Comparison of ENCODE assay signal across 8 cellular contexts in the genomic region with DNA sequence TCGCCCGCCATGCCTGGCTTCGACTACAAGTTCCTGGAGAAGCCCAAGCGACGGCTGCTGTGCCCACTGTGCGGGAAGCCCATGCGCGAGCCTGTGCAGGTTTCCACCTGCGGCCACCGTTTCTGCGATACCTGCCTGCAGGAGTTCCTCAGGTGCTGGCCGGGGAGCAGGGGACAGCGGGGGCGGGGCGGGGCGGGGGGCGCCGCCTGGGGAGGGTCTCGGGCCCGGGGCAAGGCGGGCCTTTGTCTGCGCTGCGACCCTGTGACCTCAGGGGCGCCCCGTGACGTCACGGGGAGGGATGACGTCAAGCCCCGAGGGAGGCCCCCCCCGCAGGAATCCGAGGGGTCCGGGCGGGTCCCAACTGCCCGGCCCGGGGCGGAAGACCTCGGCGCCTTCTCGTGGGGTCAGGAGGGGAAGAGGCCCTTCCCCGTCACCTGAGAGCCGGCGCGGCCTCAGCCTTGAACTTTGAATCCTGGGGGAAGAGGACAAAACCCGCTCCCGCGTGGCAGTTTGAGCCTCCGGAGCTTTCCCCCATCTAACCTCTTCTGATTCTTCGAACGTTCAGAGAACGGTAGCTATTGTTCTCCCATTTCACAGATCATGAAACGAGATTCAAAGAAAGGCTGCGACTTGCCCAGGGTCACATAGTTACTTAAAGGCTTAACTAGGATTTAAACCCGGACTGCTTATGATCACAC. TPM values are rescaled to one million over a fixed set of nuclear protein-coding genes. Genes with fewer than 3 reads are reported as not detected.
DNase-seq lines count a peak whose midpoint lies in the region; ATAC-seq and TF ChIP-seq lines count a peak whose summit lies in the region.

No MANE protein-coding gene starts in this region.

- TF ChIP-seq CTCF in GM10248 (IDR thresholded peaks at IDR 0.05; ENCODE audit: control extremely low read depth, extremely low read depth, low read depth, missing control alignments) (no peak), osteocyte (IDR thresholded peaks at IDR 0.05) (no peak)

- ATAC-seq in HG02840 (IDR thresholded peaks at IDR 0.05; ENCODE audit: low FRiP score, unreplicated experiment): peak; percentile 27

- no peaks in the 10 kb centered on the region for H3K27me3 Mint-ChIP-seq in osteocyte (ENCODE audit: unreplicated experiment)

- POLR2A ChIA-PET in GM10248 (lab: Yijun Ruan, JAX): interaction anchor here (0.6 to 7.2 kb wide), 9 partner anchors 9 to 163 kb away, joined by 3 to 64 read pairs (median 7); a partner anchor contains a TSS

- H3K36me3 Mint-ChIP-seq in osteocyte (ENCODE audit: unreplicated experiment): peaks cover 9% of the 10 kb centered on the region

- CTCF ChIA-PET in GM10248 (lab: Yijun Ruan, JAX): interaction anchor here (1.1 to 16.2 kb wide), 5 partner anchors 8 to 158 kb away, joined by 3 to 472 read pairs (median 5); a partner anchor contains a TSS

- H3K27ac Mint-ChIP-seq in osteocyte (ENCODE audit: unreplicated experiment): peak overlapping the region; percentile 89

- H3K9me3 Mint-ChIP-seq in osteocyte (ENCODE audit: unreplicated experiment): no peaks in the 10 kb centered on the region

- peak overlapping the region; percentile 89 for H3K4me3 Mint-ChIP-seq in osteocyte (ENCODE audit: unreplicated experiment)

- DNase-seq in GM10248 (ENCODE audit: extremely low spot score) (peak; percentile 75), activated gamma-delta T cell treated with Interleukin-2 at 50 U/mL for 16 hours (peak; percentile 51), germinal center (ENCODE audit: low spot score) (peak; percentile 49), osteocyte (ENCODE audit: extremely low spot score, unreplicated experiment) (peak; percentile 86), COR-L47 (lab: John Stamatoyannopoulos, UW) (no peak), HPDE6-E6E7 (ENCODE audit: extremely low spot score) (no peak)

- peaks cover 39% of the 10 kb centered on the region for H3K4me1 Mint-ChIP-seq in osteocyte (ENCODE audit: unreplicated experiment)

TF ChIP-seq in PFSK-1, 5 proteins besides CTCF, POLR2A, EP300 and RAD21:
- TF ChIP-seq FOXP2 (optimal IDR thresholded peaks at IDR 0.05; ENCODE audit: borderline replicate concordance, extremely low read depth, extremely low read length, insufficient read depth) (peak; percentile 12), TAF1 (IDR thresholded peaks at IDR 0.05; ENCODE audit: borderline replicate concordance, insufficient read depth, low read length) (no peak), POLR2AphosphoS5 (IDR thresholded peaks at IDR 0.05; ENCODE audit: low read depth, low read length) (no peak)

RNA-seq across cellular contexts. Expression of a gene that starts 0.4 kb away (rescaled TPM):
- 138 TPM for polyA plus RNA-seq in PFSK-1 (2012; ENCODE audit: insufficient read length, low read depth)
- 76.1 and 95.5 TPM in 2 replicates for total RNA-seq in osteocyte

RNA-seq across cellular contexts. Expression of a gene that starts 15.7 kb away (rescaled TPM):
- 2.7 TPM for polyA plus RNA-seq in PFSK-1 (2012; ENCODE audit: insufficient read length, low read depth)
- total RNA-seq in osteocyte: 8.5 and 9.9 TPM in 2 replicates

RNA-seq across cellular contexts. Expression of a gene that starts 18.2 kb away (rescaled TPM):
- polyA plus RNA-seq in PFSK-1 (2012; ENCODE audit: insufficient read length, low read depth): 17.2 TPM
- 3.8 and 5.8 TPM in 2 replicates for total RNA-seq in osteocyte

RNA-seq across cellular contexts. Expression of a gene that starts 24.5 kb away (rescaled TPM):
- polyA plus RNA-seq in PFSK-1 (2012; ENCODE audit: insufficient read length, low read depth): 1,809 TPM
- 1,390 and 1,395 TPM in 2 replicates for total RNA-seq in osteocyte

RNA-seq across cellular contexts. Expression of a gene that starts 26.6 kb away (rescaled TPM):
- not detected for polyA plus RNA-seq in PFSK-1 (2012; ENCODE audit: insufficient read length, low read depth)
- 153 TPM in 2 replicates for total RNA-seq in osteocyte

Comparison
In these comparisons a context has a peak if more than half of its experiments do, and no peak if none do; other contexts are left out.
1. DNase-seq: peak in GM10248 (single experiment), activated gamma-delta T cell treated with Interleukin-2 at 50 U/mL for 16 hours (single experiment), germinal center (single experiment) and osteocyte (single experiment); none in COR-L47 (single experiment) and HPDE6-E6E7 (single experiment).